ENCODE assay signal across 14 cellular contexts in genomic region chr6:131231886-131232285, GRCh38.
"Had no signal": no experiment of that assay in that cellular context is flagged by ENCODE, and none has a peak within 500 bp of the region (broad histone marks: within the 10 kb centered on the region; RNA-seq: fewer than 3 reads in every experiment).

No MANE protein-coding gene starts in this region.

- DNase-seq: activated CD4-positive, alpha-beta T cell treated with anti-CD3 and anti-CD28 coated beads for 1 hour; activated CD4-positive, alpha-beta T cell treated with anti-CD3 and anti-CD28 coated beads, Interleukin-2, amount 50 U/mL, for 1 hour; activated CD8-positive, alpha-beta T cell treated with anti-CD3 and anti-CD28 coated beads, Interleukin-2, amount 10 ng/mL, durations not matched to agents 7 days and 5 days; activated T-cell treated with anti-CD3 and anti-CD28 coated beads, Interleukin-2, amount 50 U/mL, for 1 hour; central memory CD4-positive, alpha-beta T cell; effector memory CD8-positive, alpha-beta T cell; esophagus squamous epithelium; gastrocnemius medialis; hippocampal formation; left ventricle myocardium inferior; stimulated activated CD4-positive, alpha-beta T cell treated with anti-CD3 and anti-CD28 coated beads, Interleukin-12 subunit alpha, Interleukin-12 subunit beta, amount 100 ng/mL, for 4 hours; stimulated activated naive CD8-positive, alpha-beta T cell treated with anti-CD3 and anti-CD28 coated beads, Interleukin-15, amount 100 ng/mL, for 72 hours had no signal

- H3K4me3 ChIP-seq: ascending aorta, esophagus squamous epithelium, gastrocnemius medialis, left ventricle myocardium inferior, tibial nerve had no signal

- H3K27ac ChIP-seq: ascending aorta, esophagus squamous epithelium, gastrocnemius medialis, left ventricle myocardium inferior, tibial nerve had no signal

- H3K9me3 ChIP-seq: ascending aorta, esophagus squamous epithelium, gastrocnemius medialis, left ventricle myocardium inferior had no signal

- H3K4me1 ChIP-seq: ascending aorta, esophagus squamous epithelium, gastrocnemius medialis, left ventricle myocardium inferior, tibial nerve had no signal

- H3K36me3 ChIP-seq: ascending aorta, esophagus squamous epithelium, gastrocnemius medialis, left ventricle myocardium inferior had no signal

- H3K27me3 ChIP-seq: ascending aorta, esophagus squamous epithelium, gastrocnemius medialis, tibial nerve had no signal
